Comparison of ENCODE assay signal across 1 cellular context in genomic region chr1:156804572-156805243, GRCh38.
TF ChIP-seq lines count a peak whose summit lies in the region.

No MANE protein-coding gene starts in this region.

TF ChIP-seq in K562, 482 proteins besides CTCF, POLR2A, EP300 and RAD21 (continues in another document):
- no peak for TF ChIP-seq ZNF23 (CRISPR knock-in tag; IDR thresholded peaks at IDR 0.05)
- TF ChIP-seq EP400 (IDR thresholded peaks at IDR 0.05) = no peak
- no peak for TF ChIP-seq PBX2 (CRISPR knock-in tag; IDR thresholded peaks at IDR 0.05; ENCODE audit: low read depth)
- TF ChIP-seq PBX2 (tag; conservative IDR thresholded peaks at IDR 0.05; ENCODE audit: low read depth) = 0 out of 2 replicates have a peak, but pooled peaks have one; percentile 12
- no peak for TF ChIP-seq ZBTB17 (CRISPR knock-in tag; IDR thresholded peaks at IDR 0.05)
- no peak for TF ChIP-seq NELFE (IDR thresholded peaks at IDR 0.05; ENCODE audit: insufficient read depth, insufficient read length)
- TF ChIP-seq MAFF (IDR thresholded peaks at IDR 0.05; ENCODE audit: low read length) = peak; percentile 30; the same call in 1 of the 2 replicates
- TF ChIP-seq ETV5 (CRISPR knock-in tag; IDR thresholded peaks at IDR 0.05; ENCODE audit: low read depth) = no peak
- TF ChIP-seq MAFK (IDR thresholded peaks at IDR 0.05; ENCODE audit: low read length) = peak; percentile 50; the same call in 1 of the 2 replicates
- TF ChIP-seq TCF3 (CRISPR knock-in tag; IDR thresholded peaks at IDR 0.05) = no peak
- no peak for TF ChIP-seq BCOR (IDR thresholded peaks at IDR 0.05)
- TF ChIP-seq ZNF512 (tag; IDR thresholded peaks at IDR 0.05) = no peak
- TF ChIP-seq ZNF668 (CRISPR knock-in tag; IDR thresholded peaks at IDR 0.05) = no peak
- no peak for TF ChIP-seq ZNF449 (CRISPR knock-in tag; IDR thresholded peaks at IDR 0.05)
- no peak for TF ChIP-seq PCBP1 (IDR thresholded peaks at IDR 0.05; ENCODE audit: low read depth, low read length, poor library complexity, severe bottlenecking)
- TF ChIP-seq HMGN3 (IDR thresholded peaks at IDR 0.05; ENCODE audit: borderline replicate concordance, extremely low read depth, insufficient read length, low read depth, low read length) = no peak
- no peak for TF ChIP-seq CHD1 (IDR thresholded peaks at IDR 0.05; ENCODE audit: low read length)
- TF ChIP-seq USF1 (CRISPR knock-in tag; IDR thresholded peaks at IDR 0.05) = no peak
- no peak for TF ChIP-seq E2F1 (CRISPR knock-in tag; IDR thresholded peaks at IDR 0.05)
- no peak for TF ChIP-seq ZNF561 (CRISPR knock-in tag; conservative IDR thresholded peaks at IDR 0.05)
- TF ChIP-seq ZNF175 (CRISPR knock-in tag; IDR thresholded peaks at IDR 0.05; ENCODE audit: low read depth) = no peak
- TF ChIP-seq ZNF77 (CRISPR knock-in tag; IDR thresholded peaks at IDR 0.05) = no peak
- TF ChIP-seq FOXA3 (CRISPR knock-in tag; conservative IDR thresholded peaks at IDR 0.05 in 1 of 2, IDR thresholded peaks at IDR 0.05 in 1 of 2) = peak; percentile 77 to 85; a peak in 3 of 4 replicates
- peak; percentile 61 for TF ChIP-seq VEZF1 (CRISPR knock-in tag; IDR thresholded peaks at IDR 0.05)
- TF ChIP-seq ZBTB11 (CRISPR knock-in tag; IDR thresholded peaks at IDR 0.05) = peak in 1 of 3 experiments; percentile 6; a peak in 1 of 6 replicates
- no peak for TF ChIP-seq SMARCA5 (IDR thresholded peaks at IDR 0.05)
- no peak; the same call in 1 of the 2 replicates for TF ChIP-seq ZEB2 (IDR thresholded peaks at IDR 0.05)
- TF ChIP-seq NFE2 (IDR thresholded peaks at IDR 0.05; ENCODE audit: low read depth) = peak; percentile 62
- TF ChIP-seq CEBPZ (IDR thresholded peaks at IDR 0.05; ENCODE audit: borderline replicate concordance, low read depth, low read length) = no peak
- no peak for TF ChIP-seq MBD1 (CRISPR knock-in tag; IDR thresholded peaks at IDR 0.05)
- TF ChIP-seq POLR3G (IDR thresholded peaks at IDR 0.05; ENCODE audit: extremely low read depth, insufficient read length, insufficient replicate concordance) = no peak
- no peak for TF ChIP-seq ZNF347 (CRISPR knock-in tag; IDR thresholded peaks at IDR 0.05; ENCODE audit: low read depth)
- TF ChIP-seq MAZ (CRISPR knock-in tag; conservative IDR thresholded peaks at IDR 0.05 in 1 of 2, IDR thresholded peaks at IDR 0.05 in 1 of 2) = peak; percentile 4 to 38; a peak in 1 of 4 replicates
- no peak for TF ChIP-seq XRCC5 (IDR thresholded peaks at IDR 0.05; ENCODE audit: low read depth, low read length)
- no peak for TF ChIP-seq ZNF146 (CRISPR knock-in tag; IDR thresholded peaks at IDR 0.05; ENCODE audit: unreplicated experiment)
- TF ChIP-seq ZNF311 (CRISPR knock-in tag; IDR thresholded peaks at IDR 0.05) = no peak
- TF ChIP-seq ZNF316 (IDR thresholded peaks at IDR 0.05) = peak; percentile 73
- no peak for TF ChIP-seq ZFX (CRISPR knock-in tag; IDR thresholded peaks at IDR 0.05)
- no peak for TF ChIP-seq ZNF584 (CRISPR knock-in tag; IDR thresholded peaks at IDR 0.05; ENCODE audit: low read depth)
- TF ChIP-seq ETS1 (conservative IDR thresholded peaks at IDR 0.05; ENCODE audit: control insufficient read depth, low read depth, low read length) = no peak
- no peak for TF ChIP-seq ZC3H11A (IDR thresholded peaks at IDR 0.05; ENCODE audit: low read depth, low read length)
- no peak for TF ChIP-seq FOXA1 (IDR thresholded peaks at IDR 0.05; ENCODE audit: borderline replicate concordance)
- TF ChIP-seq ZNF232 (CRISPR knock-in tag; IDR thresholded peaks at IDR 0.05) = no peak
- no peak for TF ChIP-seq ZBTB1 (CRISPR knock-in tag; IDR thresholded peaks at IDR 0.05; ENCODE audit: borderline replicate concordance, low read depth)
- TF ChIP-seq POLR2H (tag; IDR thresholded peaks at IDR 0.05; ENCODE audit: low read depth) = no peak
